8 cellular contexts compared by ENCODE assay signal in the genomic region with DNA sequence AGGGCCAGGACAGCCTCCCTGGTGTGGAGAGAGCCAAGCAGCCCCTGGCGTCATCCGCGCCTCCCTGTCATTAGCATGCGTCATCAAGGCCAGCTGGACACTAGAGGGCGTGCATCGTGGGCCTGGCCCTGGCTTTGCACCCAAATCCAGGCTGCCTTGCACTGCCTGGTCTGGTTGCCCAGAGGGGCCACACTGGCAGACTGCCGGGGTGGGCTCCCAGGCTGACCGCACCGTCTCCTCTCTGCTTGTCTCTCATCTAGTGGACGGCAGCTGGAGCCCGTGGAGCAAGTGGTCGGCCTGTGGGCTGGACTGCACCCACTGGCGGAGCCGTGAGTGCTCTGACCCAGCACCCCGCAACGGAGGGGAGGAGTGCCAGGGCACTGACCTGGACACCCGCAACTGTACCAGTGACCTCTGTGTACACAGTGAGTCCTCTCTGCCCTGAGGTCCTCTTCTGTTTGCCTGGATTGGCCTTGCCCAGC. TPM values are rescaled to one million over a fixed set of nuclear protein-coding genes. Genes with fewer than 3 reads are reported as not detected.
DNase-seq lines count a peak whose midpoint lies in the region; ATAC-seq and TF ChIP-seq lines count a peak whose summit lies in the region.

No MANE protein-coding gene starts in this region.

- H3K4me3 Mint-ChIP-seq in Caco-2 (ENCODE audit: unreplicated experiment), result no peak overlapping the region

- peaks cover 13% of the 10 kb centered on the region for H3K27me3 Mint-ChIP-seq in Caco-2 (ENCODE audit: insufficient read depth, unreplicated experiment)

- DNase-seq in Caco-2, result peak; percentile 71 to 72
- peak; percentile 79 for DNase-seq in dermis blood vessel endothelial cell
- peak; percentile 25 for DNase-seq in midbrain (lab: John Stamatoyannopoulos, UW)
- no peak for DNase-seq in omental fat pad (ENCODE audit: low spot score)
- DNase-seq in sigmoid colon, result no peak
- DNase-seq in tibial nerve (ENCODE audit: low spot score in 2 of 2), result no peak

- no peaks in the 10 kb centered on the region for H3K9me3 Mint-ChIP-seq in Caco-2 (ENCODE audit: unreplicated experiment)

- H3K4me1 ChIP-seq in Caco-2, result 0 out of 2 replicates have a peak, but pooled peaks cover 4% of the 10 kb centered on the region
- no peaks in the 10 kb centered on the region for H3K4me1 ChIP-seq in sigmoid colon
- H3K4me1 ChIP-seq in tibial nerve, result no peaks in the 10 kb centered on the region

- H3K9me3 ChIP-seq in Caco-2 (no peaks in the 10 kb centered on the region), sigmoid colon (no peaks in the 10 kb centered on the region), tibial nerve (no peaks in the 10 kb centered on the region)

- WGBS in sigmoid colon, 2 donors, result 51 to 60% methylated on average over 17 of the region's 17 CpGs
- WGBS in tibial nerve, 2 donors, result 29 to 45% methylated on average over 9 to 17 of the region's 17 CpGs

- H3K36me3 ChIP-seq in Caco-2 (ENCODE audit: control insufficient read depth, insufficient read depth, low read length) (no peaks in the 10 kb centered on the region), sigmoid colon (no peaks in the 10 kb centered on the region), tibial nerve (no peaks in the 10 kb centered on the region)

- CTCF ChIA-PET in Caco-2 (lab: Charles Lee), result interaction anchor here (1.4 kb wide), 1 partner anchor 34 kb away, joined by 5 read pairs; no protein-coding TSS in a partner anchor

- H3K36me3 Mint-ChIP-seq in Caco-2 (ENCODE audit: insufficient read depth, unreplicated experiment), result no peaks in the 10 kb centered on the region

- POLR2A ChIA-PET in Caco-2 (lab: Charles Lee), result no interaction called here

- H3K27me3 ChIP-seq in Caco-2 (replicated peaks; ENCODE audit: control insufficient read depth, insufficient read depth, low read length) (no peaks in the 10 kb centered on the region), sigmoid colon (peaks cover 0 to 59% (median 9%) of the 10 kb centered on the region in 3 donors), tibial nerve (peaks cover 0 to 31% of the 10 kb centered on the region in 2 donors)

- intact Hi-C loops in Caco-2 (cut with micrococcal nuclease; ENCODE audit: unreplicated experiment) (no loop called here), sigmoid colon (cut with DNase I) (no loop called here)

- H3K4me3 ChIP-seq in Caco-2 (ENCODE audit: low read depth, low read length), result no peak overlapping the region
- H3K4me3 ChIP-seq in sigmoid colon, result no peak overlapping the region
- no peak overlapping the region for H3K4me3 ChIP-seq in tibial nerve

- H3K27ac ChIP-seq in sigmoid colon (no peak overlapping the region), tibial nerve (no peak overlapping the region)

- ATAC-seq in omental fat pad (ENCODE audit: low FRiP score) (no peak), HG03439 (IDR thresholded peaks at IDR 0.05; ENCODE audit: unreplicated experiment) (no peak)

- H3K4me1 Mint-ChIP-seq in Caco-2 (ENCODE audit: low read depth, unreplicated experiment), result peaks cover 15% of the 10 kb centered on the region

- TF ChIP-seq CTCF in Caco-2 (IDR thresholded peaks at IDR 0.05; ENCODE audit: insufficient read depth in 1 of 2, low read depth in 1 of 2, low read length in 1 of 2, severe bottlenecking in 1 of 2, unreplicated experiment in 1 of 2), result peak; percentile 51 to 61
- peak; percentile 67 for TF ChIP-seq CTCF in LNCAP (IDR thresholded peaks at IDR 0.05)
- no peak for TF ChIP-seq CTCF in omental fat pad (IDR thresholded peaks at IDR 0.05)
- TF ChIP-seq CTCF in sigmoid colon (IDR thresholded peaks at IDR 0.05), result no peak
- peak in 1 of 5 experiments; percentile 7 for TF ChIP-seq CTCF in tibial nerve (IDR thresholded peaks at IDR 0.05)

- BruUV-seq in Caco-2 (replicated peaks; lab: Mats Ljungman, UMichigan), result no TSS peak

- H3K27ac Mint-ChIP-seq in Caco-2 (ENCODE audit: unreplicated experiment), result no peak overlapping the region

- TF ChIP-seq EP300 in sigmoid colon (IDR thresholded peaks at IDR 0.05) (no peak), tibial nerve (IDR thresholded peaks at IDR 0.05) (no peak)

- TF ChIP-seq POLR2A in sigmoid colon (IDR thresholded peaks at IDR 0.05) (no peak), tibial nerve (IDR thresholded peaks at IDR 0.05) (no peak)

RNA-seq across cellular contexts. Expression of gene HK3, which starts 29.0 kb away (rescaled TPM):
- 0.29 and 0.97 TPM in 2 replicates for total RNA-seq in Caco-2 (2022)
- total RNA-seq in dermis blood vessel endothelial cell, result not detected in 2 replicates
- total RNA-seq in omental fat pad, result 10 to 100 TPM; 12.2 to 61.6 (median 26.7) TPM
- total RNA-seq in sigmoid colon, result 10 to 100 TPM in 1 of 4 donors, 1 to 10 TPM in 3; 4.7 to 12.8 (median 9.1) TPM
- polyA plus RNA-seq in sigmoid colon, result 10 to 100 TPM in 1 of 3 donors, 1 to 10 TPM in 2; 1.8 to 11.0 (median 2.8) TPM
- total RNA-seq in tibial nerve, result 10 to 100 TPM in 2 of 4 donors, 1 to 10 TPM in 2; 6.7 to 24.0 (median 15.0) TPM

RNA-seq across cellular contexts. Expression of gene UNC5A, which starts 59.8 kb away (rescaled TPM):
- total RNA-seq in Caco-2 (2022) (0.14 TPM in 1 of 2 replicates, not detected in the other), dermis blood vessel endothelial cell (0.34 and 1.5 TPM in 2 replicates), omental fat pad (under 1 TPM in 3 of 4 donors, not detected in 1; 0.12 to 0.75 (median 0.28) TPM), sigmoid colon (not detected), tibial nerve (not detected)
- under 1 TPM in 2 of 3 donors, not detected in 1; 0.34 to 0.60 TPM for polyA plus RNA-seq in sigmoid colon

Comparison
In these comparisons a context has a peak if more than half of its experiments do, and no peak if none do; other contexts are left out.
1. DNase-seq: peak in Caco-2 (2 of 2), dermis blood vessel endothelial cell (single experiment) and midbrain (single experiment); none in omental fat pad (single experiment), sigmoid colon (single experiment) and tibial nerve (0 of 2).
2. CTCF ChIP-seq: peak in Caco-2 (2 of 2) and LNCAP (single experiment); none in omental fat pad (0 of 3) and sigmoid colon (0 of 4).